ENCODE assay signal across 29 cellular contexts in the genomic region with DNA sequence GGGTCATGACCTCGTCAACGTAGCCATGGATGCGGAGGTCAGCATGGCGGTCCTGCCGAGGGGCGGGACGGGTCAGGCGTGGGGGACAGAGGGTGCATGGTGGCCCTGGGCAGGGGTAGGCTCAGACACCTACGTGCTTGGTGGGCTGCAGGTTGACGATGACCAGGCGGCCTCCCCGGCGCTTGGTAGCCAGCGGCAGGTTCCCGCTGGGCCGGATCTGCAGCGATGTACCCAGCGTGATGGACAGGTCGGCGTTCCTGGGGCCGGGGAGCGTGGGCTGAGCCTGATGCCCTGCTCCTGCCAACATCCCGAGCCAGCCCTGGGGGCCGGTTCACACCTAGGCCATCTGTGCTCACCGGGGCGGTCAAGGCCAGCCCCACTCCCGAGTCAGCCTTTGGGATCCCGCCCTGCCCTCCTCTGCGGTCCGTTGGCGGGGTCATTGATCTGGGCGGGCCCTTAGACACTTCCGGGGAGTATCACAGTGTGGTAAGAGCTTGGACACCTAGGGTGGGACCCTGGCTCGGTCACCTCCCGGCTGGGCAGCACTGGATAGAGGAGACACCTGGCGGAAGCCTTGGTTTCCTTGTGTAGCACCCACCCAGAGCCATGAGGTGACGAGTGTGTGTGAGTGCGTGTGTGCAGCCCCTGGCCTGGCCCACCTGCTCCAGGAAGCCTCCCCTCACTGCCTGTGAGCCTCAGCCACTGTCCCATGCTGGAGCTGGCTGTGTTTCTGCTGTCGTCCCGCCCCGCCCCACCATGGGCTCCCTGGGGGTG. TPM values are rescaled to one million over a fixed set of nuclear protein-coding genes. Genes with fewer than 3 reads are reported as not detected.
"Had no signal": no experiment of that assay in that cellular context is flagged by ENCODE, and none has a peak within 500 bp of the region (broad histone marks: within the 10 kb centered on the region; RNA-seq: fewer than 3 reads in every experiment).

No MANE protein-coding gene starts in this region.

- H3K27me3 ChIP-seq: vagina had no signal

- H3K4me1 ChIP-seq: upper lobe of right lung, vagina had no signal

- DNase-seq: cortex of kidney; dorsolateral prefrontal cortex; effector CD8-positive, alpha-beta T cell; foreskin melanocyte; heart left ventricle; hypothalamus; left ventricle myocardium inferior; mesendoderm; naive thymus-derived CD4-positive, alpha-beta T cell; nephron progenitor cell; posterior cingulate gyrus; spleen; stimulated activated CD4-positive, alpha-beta T cell treated with anti-CD3 and anti-CD28 coated beads, Interleukin-15, amount 100 ng/mL, for 24 hours; stimulated activated CD4-positive, alpha-beta T cell treated with anti-CD3 and anti-CD28 coated beads, Interleukin-1b, Interleukin-23, amount 100 ng/mL, for 48 hours; stimulated activated CD4-positive, alpha-beta T cell treated with anti-CD3 and anti-CD28 coated beads, Interleukin-4, amount 100 ng/mL, for 24 hours; stimulated activated naive CD4-positive, alpha-beta T cell; tibial artery; upper lobe of right lung had no signal

- H3K9me3 ChIP-seq: heart left ventricle, left ventricle myocardium inferior, neutrophil, spleen, tibial artery, upper lobe of right lung, vagina had no signal

- H3K27ac Mint-ChIP-seq: naive thymus-derived CD4-positive, alpha-beta T cell had no signal

- ATAC-seq: naive thymus-derived CD4-positive, alpha-beta T cell; sciatic nerve; upper lobe of right lung had no signal

- FAIRE-seq: islet of Langerhans had no signal

- H3K9me3 Mint-ChIP-seq: nephron progenitor cell had no signal

- H3K4me3 ChIP-seq: dorsolateral prefrontal cortex, heart left ventricle, left ventricle myocardium inferior, lung, spleen, tibial artery, upper lobe of right lung, vagina had no signal

- H3K27ac ChIP-seq: dorsolateral prefrontal cortex, heart left ventricle, left ventricle myocardium inferior, neutrophil, spleen, tibial artery, upper lobe of right lung, vagina had no signal

- H3K4me1 Mint-ChIP-seq: nephron progenitor cell had no signal

- H3K4me3 Mint-ChIP-seq: naive thymus-derived CD4-positive, alpha-beta T cell; nephron progenitor cell had no signal

RNA-seq across cellular contexts. Expression of gene ANKRD24, which starts 7.4 kb away (rescaled TPM):
- total RNA-seq: skeletal muscle tissue had no signal

RNA-seq across cellular contexts. Expression of gene CREB3L3, which starts 21.7 kb away (rescaled TPM):
- total RNA-seq: chondrocyte; glomerular endothelial cell; heart left ventricle; left ventricle myocardium inferior; lung; naive thymus-derived CD4-positive, alpha-beta T cell; osteocyte; pulmonary artery endothelial cell; sciatic nerve; skeletal muscle tissue; temporal lobe; upper lobe of right lung; vagina had no signal

RNA-seq across cellular contexts. Expression of gene EBI3, which starts 54.2 kb away (rescaled TPM):
- total RNA-seq: skeletal muscle tissue, vagina had no signal
